18 cellular contexts compared by ENCODE assay signal in the genomic region with DNA sequence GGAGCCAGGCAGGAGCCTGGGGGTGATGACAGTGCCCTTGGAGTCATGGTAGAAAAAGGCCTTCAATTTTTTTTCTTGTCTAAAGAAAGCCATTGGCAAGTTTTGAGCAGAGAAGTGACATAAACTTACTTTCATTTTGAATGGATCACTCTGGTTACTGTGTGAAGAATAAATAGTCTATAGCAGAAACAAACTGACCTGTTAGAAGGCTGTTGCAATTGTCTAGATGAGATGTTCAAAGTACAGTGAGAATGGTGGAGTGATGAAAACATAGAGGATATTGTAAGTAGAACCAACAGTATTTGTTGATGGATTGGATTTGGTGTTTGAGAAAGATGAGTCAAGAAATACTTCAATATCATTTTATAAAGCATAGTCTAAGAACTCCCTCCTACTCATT.
DNase-seq lines count a peak whose midpoint lies in the region; ATAC-seq and TF ChIP-seq lines count a peak whose summit lies in the region.
"Had no signal": no experiment of that assay in that cellular context is flagged by ENCODE, and none has a peak within 500 bp of the region (broad histone marks: within the 10 kb centered on the region; RNA-seq: fewer than 3 reads in every experiment).

No MANE protein-coding gene starts in this region.

- no peaks in the 10 kb centered on the region for H4K20me1 ChIP-seq in hepatocyte (ENCODE audit: insufficient read depth, poor library complexity, severe bottlenecking)
- H4K20me1 ChIP-seq: BLaER1 had no signal

- no peak overlapping the region for H3K4me3 ChIP-seq in hepatocyte
- H3K4me3 ChIP-seq in upper lobe of left lung = no peak overlapping the region
- H3K4me3 ChIP-seq: BLaER1, GM23248 had no signal

- H3K27ac ChIP-seq in C4-2B (peak overlapping the region; percentile 17; the same call in 1 of the 2 replicates), hepatocyte (peak overlapping the region; percentile 24), upper lobe of left lung (no peak overlapping the region)
- H3K27ac ChIP-seq: BLaER1, GM23248 had no signal

- TF ChIP-seq CTCF in C4-2B (conservative IDR thresholded peaks at IDR 0.05) (no peak), hepatocyte (IDR thresholded peaks at IDR 0.05; ENCODE audit: poor library complexity) (no peak), upper lobe of left lung (IDR thresholded peaks at IDR 0.05) (no peak)

- H3K36me3 ChIP-seq in hepatocyte (replicated peaks; ENCODE audit: insufficient read depth, low read depth) (no peaks in the 10 kb centered on the region), upper lobe of left lung (no peaks in the 10 kb centered on the region)
- H3K36me3 ChIP-seq: BLaER1 had no signal

- H3K4me1 ChIP-seq in hepatocyte (ENCODE audit: insufficient read depth) (no peaks in the 10 kb centered on the region), upper lobe of left lung (no peaks in the 10 kb centered on the region)
- H3K4me1 ChIP-seq: BLaER1 had no signal

- H3K9me2 ChIP-seq in hepatocyte (replicated peaks; ENCODE audit: insufficient read depth) = no peaks in the 10 kb centered on the region

- ATAC-seq in GM18870 (IDR thresholded peaks at IDR 0.05; ENCODE audit: unreplicated experiment) = peak; percentile 39
- peak; percentile 31 for ATAC-seq in HG03354 (IDR thresholded peaks at IDR 0.05; ENCODE audit: poor library complexity, severe bottlenecking, unreplicated experiment)
- no peak for ATAC-seq in upper lobe of left lung (ENCODE audit: low FRiP score in 2 of 2)

- no peak for TF ChIP-seq EP300 in upper lobe of left lung (IDR thresholded peaks at IDR 0.05)

- H2AFZ ChIP-seq in hepatocyte = no peak overlapping the region
- H2AFZ ChIP-seq: GM23248 had no signal

- no peaks in the 10 kb centered on the region for H3K79me2 ChIP-seq in hepatocyte

- H3K9me3 ChIP-seq in hepatocyte (ENCODE audit: low read depth) = no peaks in the 10 kb centered on the region
- no peaks in the 10 kb centered on the region for H3K9me3 ChIP-seq in upper lobe of left lung
- H3K9me3 ChIP-seq: BLaER1 had no signal

- DNase-seq in hepatocyte (ENCODE audit: low spot score) = no peak
- DNase-seq in NCI-H526 treated with DMSO at 0.1 percent for 48 hours (lab: John Stamatoyannopoulos, UW) = no peak
- no peak for DNase-seq in upper lobe of left lung
- DNase-seq in SKM-1 treated with dmso at 0.1 percent for 144 hours (lab: John Stamatoyannopoulos, UW; ENCODE audit: unreplicated experiment) = no peak
- DNase-seq: 8988T; AML-193; CD4-positive, CD25-positive, alpha-beta regulatory T cell; DMS 273 treated with DMSO at 0.1 percent for 48 hours; DMS79 treated with DMSO at 0.1 percent for 48 hours; EL; GM23248; IMR-90; Kasumi-1; KBM-7 had no signal

- TF ChIP-seq POLR2A in upper lobe of left lung (IDR thresholded peaks at IDR 0.05) = no peak

- H3K4me2 ChIP-seq in hepatocyte = no peak overlapping the region
- H3K4me2 ChIP-seq: BLaER1 had no signal

- H3K27me3 ChIP-seq in hepatocyte (no peaks in the 10 kb centered on the region), upper lobe of left lung (no peaks in the 10 kb centered on the region)
- H3K27me3 ChIP-seq: BLaER1 had no signal

Comparison
In these comparisons a context has a peak if more than half of its experiments do, and no peak if none do; other contexts are left out.
1. H3K27ac ChIP-seq: peak in C4-2B (single experiment) and hepatocyte (single experiment); none in upper lobe of left lung (0 of 4).
2. ATAC-seq: peak in GM18870 (single experiment) and HG03354 (single experiment); none in upper lobe of left lung (0 of 2).